In the genomic region with DNA sequence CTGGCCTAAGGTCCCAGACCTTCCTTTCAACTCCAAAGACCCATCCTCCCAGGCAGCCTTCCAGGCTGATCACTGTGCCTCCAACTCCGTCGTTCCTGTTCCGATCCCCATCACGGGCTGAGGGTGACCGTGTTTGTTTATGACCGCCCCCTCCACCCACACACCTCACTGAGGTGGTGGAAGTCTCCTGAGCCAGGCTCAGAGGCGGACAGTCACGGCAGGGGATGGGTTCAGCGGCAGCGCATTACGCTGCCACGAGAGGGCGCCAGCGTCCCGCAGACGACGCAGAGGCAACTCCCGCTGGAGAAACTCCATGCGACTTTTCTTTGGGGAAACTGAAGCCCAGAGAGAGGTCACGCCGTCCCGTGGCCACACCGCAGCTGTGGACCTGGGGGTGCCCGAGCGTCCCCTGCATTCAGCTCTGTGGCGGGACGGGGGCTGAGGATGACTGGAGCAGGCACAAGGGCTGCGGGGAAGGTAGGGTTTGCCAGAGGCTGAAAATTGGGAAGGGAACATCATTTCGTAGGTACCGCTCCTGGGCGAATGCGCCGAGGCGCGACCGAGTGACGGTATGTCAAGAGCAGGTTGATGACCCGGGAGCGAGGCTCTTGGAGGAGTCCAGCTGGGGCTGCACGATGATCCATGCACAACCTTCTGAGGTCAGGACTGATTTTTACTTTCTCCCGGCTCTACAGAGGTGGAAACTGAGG, we compare ENCODE assay signal across 8 cellular contexts.
DNase-seq lines count a peak whose midpoint lies in the region; ATAC-seq and TF ChIP-seq lines count a peak whose summit lies in the region.

No MANE protein-coding gene starts in this region.

- H3K9ac ChIP-seq in ES-I3 (ENCODE audit: low read depth, low read length): peak overlapping the region; percentile 45; the same call in 1 of the 2 replicates

- H3K27me3 ChIP-seq in layer of hippocampus (ENCODE audit: control insufficient read depth, insufficient read depth, low read length): no peaks in the 10 kb centered on the region

- H3K4me3 ChIP-seq in choroid plexus epithelial cell (ENCODE audit: low read depth, low read length): peak overlapping the region; percentile 75

- H3K4me1 ChIP-seq in ES-I3 (ENCODE audit: insufficient read depth, low read length): no peaks in the 10 kb centered on the region; the same call in 1 of the 2 replicates

- ATAC-seq in HG02588 (IDR thresholded peaks at IDR 0.05; ENCODE audit: unreplicated experiment) (peak; percentile 50), HG03095 (IDR thresholded peaks at IDR 0.05; ENCODE audit: unreplicated experiment) (no peak)

- peak; percentile 98 for TF ChIP-seq CTCF in choroid plexus epithelial cell (conservative IDR thresholded peaks at IDR 0.05; ENCODE audit: low read depth, low read length)

- H3K36me3 ChIP-seq in ES-I3 (ENCODE audit: insufficient read depth, low read length): no peaks in the 10 kb centered on the region

- peaks cover 3% of the 10 kb centered on the region; the same call in 1 of the 2 replicates for H3K9me3 ChIP-seq in ES-I3 (ENCODE audit: control insufficient read depth, insufficient read depth, low read length)

- peak overlapping the region; percentile 87 for H3K27ac ChIP-seq in layer of hippocampus (ENCODE audit: low read depth, low read length)

- DNase-seq in NCI-H2171 treated with DMSO at 0.1 percent for 48 hours (lab: John Stamatoyannopoulos, UW) (peak; percentile 66), choroid plexus epithelial cell (ENCODE audit: low read depth) (peak; percentile 81)
- DNase-seq in activated CD4-positive, alpha-beta T cell treated with anti-CD3 and anti-CD28 coated beads for 24 hours (ENCODE audit: low read depth in 2 of 2): peak; percentile 74 to 75
- DNase-seq in stimulated activated CD4-positive, alpha-beta T cell treated with anti-CD3 and anti-CD28 coated beads, Interleukin-1b, Interleukin-23, amount 100 ng/mL, for 24 hours (ENCODE audit: low read depth in 4 of 4, low spot score in 1 of 4): peak; percentile 53 to 78 (median 69)
